ENCODE assay signal across 10 cellular contexts in genomic region chr1:172497230-172497629, GRCh38. TPM values are rescaled to one million over a fixed set of nuclear protein-coding genes. Genes with fewer than 3 reads are reported as not detected.
DNase-seq lines count a peak whose midpoint lies in the region; ATAC-seq and TF ChIP-seq lines count a peak whose summit lies in the region.
"Had no signal": no experiment of that assay in that cellular context is flagged by ENCODE, and none has a peak within 500 bp of the region (broad histone marks: within the 10 kb centered on the region; RNA-seq: fewer than 3 reads in every experiment).

No MANE protein-coding gene starts in this region.

- H3K9ac ChIP-seq in GM23248 = no peak overlapping the region

- H3K4me3 ChIP-seq in GM23248 (peak overlapping the region; percentile 40), fibroblast of the aortic adventitia (ENCODE audit: low read depth, low read length) (no peak overlapping the region), prostate gland (no peak overlapping the region), psoas muscle (no peak overlapping the region)
- H3K4me3 ChIP-seq: stomach had no signal

- in situ Hi-C loops in GM23248 (cut with MboI) = no loop called here
- in situ Hi-C loops in SK-MEL-5 (cut with HindIII; ENCODE audit: low pct_unique_long_range_greater_than_20kb, low sequenced_read_pairs) = no loop called here

- DNase-seq in GM23248 = peak; percentile 77
- peak; percentile 82 for DNase-seq in SK-MEL-5 (ENCODE audit: low read depth, low spot score)
- peak; percentile 47 for DNase-seq in fibroblast of the aortic adventitia (ENCODE audit: low read depth)
- peak; percentile 54 for DNase-seq in prostate gland (ENCODE audit: low spot score)
- no peak for DNase-seq in psoas muscle
- DNase-seq in NOMO-1 treated with dmso at 0.1 percent for 144 hours (lab: John Stamatoyannopoulos, UW; ENCODE audit: unreplicated experiment) = no peak
- DNase-seq in activated naive CD4-positive, alpha-beta T cell treated with anti-CD3 and anti-CD28 coated beads for 36 hours = no peak
- DNase-seq: activated CD8-positive, alpha-beta T cell treated with anti-CD3 and anti-CD28 coated beads for 36 hours; stomach had no signal

- no peaks in the 10 kb centered on the region for H3K4me1 Mint-ChIP-seq in activated naive CD4-positive, alpha-beta T cell treated with anti-CD3 and anti-CD28 coated beads for 36 hours (ENCODE audit: low read depth)

- H3K36me3 ChIP-seq in GM23248 (ENCODE audit: low read depth) (no peaks in the 10 kb centered on the region), prostate gland (no peaks in the 10 kb centered on the region), psoas muscle (ENCODE audit: insufficient read depth in 1 of 2, low read depth in 1 of 2) (no peaks in the 10 kb centered on the region)
- H3K36me3 ChIP-seq: stomach had no signal

- peak overlapping the region; percentile 30 for H3K4me2 ChIP-seq in GM23248 (ENCODE audit: unreplicated experiment)

- 0 out of 2 replicates have a peak, but pooled peaks cover 8% of the 10 kb centered on the region for H3F3A ChIP-seq in GM23248 (ENCODE audit: insufficient read depth)

- TF ChIP-seq CTCF in fibroblast of the aortic adventitia (IDR thresholded peaks at IDR 0.05; ENCODE audit: insufficient read depth, low read length) (no peak), prostate gland (IDR thresholded peaks at IDR 0.05) (no peak), psoas muscle (IDR thresholded peaks at IDR 0.05) (no peak)

- no peak for TF ChIP-seq POLR2A in prostate gland (IDR thresholded peaks at IDR 0.05)

- H3K27me3 Mint-ChIP-seq in activated naive CD4-positive, alpha-beta T cell treated with anti-CD3 and anti-CD28 coated beads for 36 hours (ENCODE audit: low read depth) = no peaks in the 10 kb centered on the region
- H3K27me3 Mint-ChIP-seq: activated CD8-positive, alpha-beta T cell treated with anti-CD3 and anti-CD28 coated beads for 36 hours had no signal

- CTCF ChIA-PET in activated naive CD4-positive, alpha-beta T cell treated with anti-CD3 and anti-CD28 coated beads for 36 hours (lab: Charles Lee) = interaction anchor here (0.5 to 1.5 kb wide), 3 partner anchors 12 to 29 kb away, joined by 3 to 4 read pairs (median 3); no protein-coding TSS in a partner anchor

- no peak overlapping the region for H3K27ac Mint-ChIP-seq in activated naive CD4-positive, alpha-beta T cell treated with anti-CD3 and anti-CD28 coated beads for 36 hours
- H3K27ac Mint-ChIP-seq: activated CD8-positive, alpha-beta T cell treated with anti-CD3 and anti-CD28 coated beads for 36 hours had no signal

- H4K20me1 ChIP-seq in GM23248 (ENCODE audit: insufficient read depth) = no peaks in the 10 kb centered on the region

- intact Hi-C loops in prostate gland (cut with DNase I) (no loop called here), psoas muscle (cut with DNase I) (no loop called here)
- intact Hi-C loops in activated naive CD4-positive, alpha-beta T cell treated with anti-CD3 and anti-CD28 coated beads for 36 hours (cut with micrococcal nuclease) = no loop called here

- ATAC-seq in psoas muscle = no peak
- ATAC-seq in HG03196 (IDR thresholded peaks at IDR 0.05; ENCODE audit: unreplicated experiment) = no peak
- ATAC-seq: activated CD8-positive, alpha-beta T cell treated with anti-CD3 and anti-CD28 coated beads for 36 hours had no signal

- H3K36me3 Mint-ChIP-seq in activated naive CD4-positive, alpha-beta T cell treated with anti-CD3 and anti-CD28 coated beads for 36 hours (ENCODE audit: low read depth) = no peaks in the 10 kb centered on the region

- H3K9me3 Mint-ChIP-seq in activated naive CD4-positive, alpha-beta T cell treated with anti-CD3 and anti-CD28 coated beads for 36 hours = no peaks in the 10 kb centered on the region
- H3K9me3 Mint-ChIP-seq: activated CD8-positive, alpha-beta T cell treated with anti-CD3 and anti-CD28 coated beads for 36 hours had no signal

- H3K4me1 ChIP-seq in GM23248 (ENCODE audit: insufficient read depth) (peaks cover 18% of the 10 kb centered on the region), prostate gland (replicated peaks) (no peaks in the 10 kb centered on the region), psoas muscle (no peaks in the 10 kb centered on the region)

- H3K27me3 ChIP-seq in GM23248 (replicated peaks; ENCODE audit: insufficient read depth) = no peaks in the 10 kb centered on the region
- no peaks in the 10 kb centered on the region for H3K27me3 ChIP-seq in prostate gland (replicated peaks; ENCODE audit: insufficient read depth)
- H3K27me3 ChIP-seq in psoas muscle (ENCODE audit: insufficient read depth in 3 of 3, low read length in 2 of 3) = no peaks in the 10 kb centered on the region
- H3K27me3 ChIP-seq: stomach had no signal

- H3K79me2 ChIP-seq in GM23248 (ENCODE audit: insufficient read depth) = no peaks in the 10 kb centered on the region

- H3K9me3 ChIP-seq in GM23248 (ENCODE audit: low read depth) (no peaks in the 10 kb centered on the region), prostate gland (no peaks in the 10 kb centered on the region), psoas muscle (no peaks in the 10 kb centered on the region)
- H3K9me3 ChIP-seq: stomach had no signal

- peak overlapping the region; percentile 71 for H2AFZ ChIP-seq in GM23248

- no peak overlapping the region for H3K4me3 Mint-ChIP-seq in activated naive CD4-positive, alpha-beta T cell treated with anti-CD3 and anti-CD28 coated beads for 36 hours
- H3K4me3 Mint-ChIP-seq: activated CD8-positive, alpha-beta T cell treated with anti-CD3 and anti-CD28 coated beads for 36 hours had no signal

- H3K9me2 ChIP-seq in GM23248 (ENCODE audit: insufficient read depth) = no peaks in the 10 kb centered on the region

- H3K27ac ChIP-seq in GM23248 (peak overlapping the region; percentile 42), prostate gland (peak overlapping the region in 1 of 2 donors; percentile 20), psoas muscle (no peak overlapping the region)
- H3K27ac ChIP-seq: stomach had no signal

- 37 to 44% methylated on average over 5 of the region's 5 CpGs for WGBS in GM23248 (ENCODE audit: low coverage in 1 of 2, low lambda C conversion rate in 2 of 2, missing lambda C conversion rate in 2 of 2), 2 experiments
- 15% methylated on average over 5 of the region's 5 CpGs for WGBS in prostate gland
- WGBS in psoas muscle, 3 donors = 26 to 37% (median 30%) methylated on average over 5 of the region's 5 CpGs

RNA-seq across cellular contexts. Expression of gene SUCO, which starts 35.7 kb away (rescaled TPM):
- 21.1 and 24.3 TPM in 2 replicates for total RNA-seq in GM23248 (2014; rRNA removed; shearing (Covaris generic))
- polyA plus RNA-seq in GM23248 (2016; fragmentation: Nextera tagmentation; extraction: Ambion mirVana) (12.4 and 12.9 TPM in 2 replicates), psoas muscle (1 to 10 TPM; 2.6 to 6.9 (median 4.9) TPM)
- total RNA-seq in SK-MEL-5 (2014; rRNA removed; shearing (Covaris generic)) = 15.0 and 15.9 TPM in 2 replicates
- 13.4 and 17.2 TPM in 2 replicates for polyA plus RNA-seq in SK-MEL-5 (2015; cell fraction: cytosol; rRNA removed)
- polyA plus RNA-seq in SK-MEL-5 (2015; cell fraction: nucleus; rRNA removed) = 29.0 and 31.4 TPM in 2 replicates
- total RNA-seq in fibroblast of the aortic adventitia (ENCODE audit: low replicate concordance) (44.2 and 53.3 TPM in 2 replicates), prostate gland (10 to 100 TPM; 39.5 to 84.9 TPM), psoas muscle (1 to 10 TPM; 6.2 to 8.2 (median 7.0) TPM)
- total RNA-seq in activated naive CD4-positive, alpha-beta T cell treated with anti-CD3 and anti-CD28 coated beads for 36 hours = 10 to 100 TPM; 23.9 TPM

RNA-seq across cellular contexts. Expression of gene PIGC, which starts 53.4 kb away (rescaled TPM):
- total RNA-seq in GM23248 (2014; rRNA removed; shearing (Covaris generic)) = 18.3 and 27.8 TPM in 2 replicates
- polyA plus RNA-seq in GM23248 (2016; fragmentation: Nextera tagmentation; extraction: Ambion mirVana) = 29.3 and 32.7 TPM in 2 replicates
- total RNA-seq in SK-MEL-5 (2014; rRNA removed; shearing (Covaris generic)) = 22.5 and 25.3 TPM in 2 replicates
- 31.2 and 34.0 TPM in 2 replicates for polyA plus RNA-seq in SK-MEL-5 (2015; cell fraction: cytosol; rRNA removed)
- polyA plus RNA-seq in SK-MEL-5 (2015; cell fraction: nucleus; rRNA removed) = 14.0 and 19.4 TPM in 2 replicates
- 18.2 and 25.2 TPM in 2 replicates for total RNA-seq in fibroblast of the aortic adventitia (ENCODE audit: low replicate concordance)
- 10 to 100 TPM; 24.1 to 34.1 TPM for total RNA-seq in prostate gland
- 10 to 100 TPM; 10.8 to 13.8 (median 12.7) TPM for total RNA-seq in psoas muscle
- 10 to 100 TPM; 16.6 to 24.7 (median 22.6) TPM for polyA plus RNA-seq in psoas muscle
- 10 to 100 TPM; 17.5 to 18.7 TPM for total RNA-seq in activated naive CD4-positive, alpha-beta T cell treated with anti-CD3 and anti-CD28 coated beads for 36 hours

Comparison
In these comparisons a context has a peak if more than half of its experiments do, and no peak if none do; other contexts are left out.
1. DNase-seq: peak in GM23248 (single experiment), SK-MEL-5 (single experiment), fibroblast of the aortic adventitia (single experiment) and prostate gland (single experiment); none in psoas muscle (0 of 2), NOMO-1 treated with dmso at 0.1 percent for 144 hours (single experiment) and activated naive CD4-positive, alpha-beta T cell treated with anti-CD3 and anti-CD28 coated beads for 36 hours (single experiment).